In genomic region chr11:69916806-69917387, GRCh38 we compare ENCODE assay signal across 17 cellular contexts.
DNase-seq lines count a peak whose midpoint lies in the region; ATAC-seq and TF ChIP-seq lines count a peak whose summit lies in the region.
"Had no signal": no experiment of that assay in that cellular context is flagged by ENCODE, and none has a peak within 500 bp of the region (broad histone marks: within the 10 kb centered on the region; RNA-seq: fewer than 3 reads in every experiment).

No MANE protein-coding gene starts in this region.

- H3K4me3 ChIP-seq in heart right ventricle, result no peak overlapping the region
- no peak overlapping the region for H3K4me3 ChIP-seq in PC-3 (ENCODE audit: low read length)
- no peak overlapping the region for H3K4me3 ChIP-seq in esophagus muscularis mucosa
- no peak overlapping the region for H3K4me3 ChIP-seq in aorta (ENCODE audit: low read length in 2 of 2)
- H3K4me3 ChIP-seq: GM23338 had no signal

- H3K27me3 ChIP-seq in heart right ventricle, result peaks cover 0 to 18% (median 0%) of the 10 kb centered on the region in 7 donors
- H3K27me3 ChIP-seq in PC-3 (ENCODE audit: low read length), result no peaks in the 10 kb centered on the region
- peaks cover 0 to 81% (median 0%) of the 10 kb centered on the region in 4 donors for H3K27me3 ChIP-seq in esophagus muscularis mucosa
- H3K27me3 ChIP-seq in aorta (ENCODE audit: control insufficient read depth in 1 of 2, insufficient read depth in 2 of 2, low read length in 1 of 2), result no peaks in the 10 kb centered on the region

- no peak for TF ChIP-seq CTCF in heart right ventricle (IDR thresholded peaks at IDR 0.05)
- no peak for TF ChIP-seq CTCF in PC-3 (conservative IDR thresholded peaks at IDR 0.05; ENCODE audit: low read depth, low read length)
- no peak for TF ChIP-seq CTCF in esophagus muscularis mucosa (IDR thresholded peaks at IDR 0.05)

- CTCF ChIA-PET in PC-3 (lab: Charles Lee), result no interaction called here

- H3K9me3 ChIP-seq in heart right ventricle, result peaks cover 0 to 5% (median 0%) of the 10 kb centered on the region in 11 donors
- no peaks in the 10 kb centered on the region for H3K9me3 ChIP-seq in PC-3 (ENCODE audit: low read length)
- H3K9me3 ChIP-seq in esophagus muscularis mucosa, result peaks cover 0 to 5% (median 2%) of the 10 kb centered on the region in 4 donors
- no peaks in the 10 kb centered on the region for H3K9me3 ChIP-seq in aorta (ENCODE audit: control insufficient read depth, low read length)

- DNase-seq in heart right ventricle, result no peak
- DNase-seq in left ventricle myocardium superior, result no peak
- no peak for DNase-seq in PC-3
- DNase-seq in esophagus muscularis mucosa (ENCODE audit: extremely low spot score), result no peak
- peak in 1 of 2 donors; percentile 14 for DNase-seq in aorta
- DNase-seq in HuH-7.5 (ENCODE audit: low spot score), result no peak
- DNase-seq in NCI-H1092 treated with DMSO at 0.1 percent for 48 hours (lab: John Stamatoyannopoulos, UW), result no peak
- DNase-seq: AML-193; CD4-positive, CD25-positive, alpha-beta regulatory T cell; DMS79; KBM-7; NCI-H1092; NCI-H1694; NCI-H2107; NCI-H226; SHP77 had no signal

- H3F3A ChIP-seq in PC-3 (ENCODE audit: low read length, unreplicated experiment), result peaks cover 3% of the 10 kb centered on the region

- H3K27ac ChIP-seq in heart right ventricle (peak overlapping the region in 8 of 10 donors; percentile 66 to 92 (median 82)), PC-3 (ENCODE audit: low read length) (peak overlapping the region; percentile 93), esophagus muscularis mucosa (replicated peaks in 1 of 4) (peak overlapping the region; percentile 56 to 73 (median 60)), aorta (ENCODE audit: low read depth in 1 of 2, low read length in 2 of 2) (peak overlapping the region; percentile 71 to 80)

- no peak for TF ChIP-seq POLR2A in esophagus muscularis mucosa (IDR thresholded peaks at IDR 0.05; ENCODE audit: low read depth)

- WGBS in heart right ventricle, 2 donors, result 45 to 94% methylated on average over 1 to 2 of the region's 2 CpGs
- WGBS in esophagus muscularis mucosa, result 91% methylated on average over 2 of the region's 2 CpGs
- 44 to 60% methylated on average over 1 to 2 of the region's 2 CpGs for WGBS in aorta, 2 donors

- H3K9ac ChIP-seq in PC-3 (ENCODE audit: low read length), result no peak overlapping the region

- H3K36me3 ChIP-seq in heart right ventricle (no peaks in the 10 kb centered on the region), PC-3 (ENCODE audit: low read depth, low read length) (no peaks in the 10 kb centered on the region), esophagus muscularis mucosa (no peaks in the 10 kb centered on the region), aorta (ENCODE audit: control insufficient read depth in 1 of 2, insufficient read depth in 2 of 2, low read length in 1 of 2) (no peaks in the 10 kb centered on the region)

- H3K9me2 ChIP-seq in PC-3 (replicated peaks; ENCODE audit: low read length), result no peaks in the 10 kb centered on the region

- ATAC-seq in heart right ventricle, result no peak
- no peak for ATAC-seq in left ventricle myocardium superior
- no peak for ATAC-seq in PC-3
- ATAC-seq in aorta (ENCODE audit: low FRiP score), result no peak
- ATAC-seq: GM23338 had no signal

- intact Hi-C loops in heart right ventricle (cut with DNase I), result loop anchor here in 5 of 10 donors (5.0 to 10.0 kb wide), 5 partner anchors 158 to 195 kb away; partner anchors contain the start of gene ANO1 (in 3 of the 5)
- intact Hi-C loops in left ventricle myocardium superior (cut with micrococcal nuclease), result no loop called here
- intact Hi-C loops in PC-3 (cut with micrococcal nuclease), result loop anchor here (2.0 to 10.0 kb wide), 4 partner anchors 98 to 225 kb away; no protein-coding TSS in a partner anchor
- intact Hi-C loops in esophagus muscularis mucosa (cut with DNase I), result loop anchor here (10.0 kb wide), 1 partner anchor 232 kb away; no protein-coding TSS in a partner anchor
- intact Hi-C loops in aorta (cut with DNase I), result loop anchor here (2.0 to 10.0 kb wide), 6 partner anchors 64 to 210 kb away; partner anchors contain the start of gene ANO1 (in 1 of the 2)

- TF ChIP-seq EP300 in esophagus muscularis mucosa (IDR thresholded peaks at IDR 0.05), result no peak

- no peaks in the 10 kb centered on the region for H4K20me1 ChIP-seq in PC-3 (ENCODE audit: low read length)

- H3K79me2 ChIP-seq in PC-3 (ENCODE audit: low read length), result no peaks in the 10 kb centered on the region

- H2AFZ ChIP-seq in PC-3 (ENCODE audit: low read length), result no peak overlapping the region

- no peak overlapping the region for H3K4me2 ChIP-seq in PC-3 (ENCODE audit: low read length)
- H3K4me2 ChIP-seq: GM23338 had no signal

- POLR2A ChIA-PET in PC-3 (lab: Charles Lee; ENCODE audit: unreplicated experiment), result no interaction called here

- H3K4me1 ChIP-seq in heart right ventricle, result peaks cover 13 to 37% (median 32%) of the 10 kb centered on the region in 9 donors
- H3K4me1 ChIP-seq in PC-3 (ENCODE audit: insufficient read depth, low read length), result peaks cover 46% of the 10 kb centered on the region
- H3K4me1 ChIP-seq in esophagus muscularis mucosa, result peaks cover 27 to 33% (median 30%) of the 10 kb centered on the region in 4 donors
- H3K4me1 ChIP-seq in aorta (ENCODE audit: control insufficient read depth in 1 of 2, insufficient read depth in 2 of 2, low read length in 2 of 2), result no peaks in the 10 kb centered on the region

- BruUV-seq in PC-3 (replicated peaks; lab: Mats Ljungman, UMichigan), result no TSS peak
